In genomic region chr3:177580437-177580836, GRCh38 we compare ENCODE assay signal across 1 cellular context.
TF ChIP-seq lines count a peak whose summit lies in the region.

No MANE protein-coding gene starts in this region.

TF ChIP-seq in H1, 55 proteins besides CTCF, POLR2A, EP300 and RAD21 (continued from another document):
- TF ChIP-seq SIN3A (conservative IDR thresholded peaks at IDR 0.05 in 1 of 2, IDR thresholded peaks at IDR 0.05 in 1 of 2; ENCODE audit: low read depth in 1 of 2, low read length in 2 of 2), result no peak
- no peak for TF ChIP-seq SAP30 (IDR thresholded peaks at IDR 0.05; ENCODE audit: insufficient read depth, insufficient replicate concordance, low read length)
- TF ChIP-seq GTF2F1 (IDR thresholded peaks at IDR 0.05; ENCODE audit: borderline replicate concordance, low read depth, low read length), result no peak
- TF ChIP-seq HDAC6 (IDR thresholded peaks at IDR 0.05; ENCODE audit: low read depth, low read length), result no peak
- TF ChIP-seq, protein P1, sequence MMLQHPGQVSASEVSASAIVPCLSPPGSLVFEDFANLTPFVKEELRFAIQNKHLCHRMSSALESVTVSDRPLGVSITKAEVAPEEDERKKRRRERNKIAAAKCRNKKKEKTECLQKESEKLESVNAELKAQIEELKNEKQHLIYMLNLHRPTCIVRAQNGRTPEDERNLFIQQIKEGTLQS (IDR thresholded peaks at IDR 0.05; ENCODE audit: insufficient read depth, low read depth, low read length), result no peak
- no peak for TF ChIP-seq BRCA1 (IDR thresholded peaks at IDR 0.05; ENCODE audit: low read depth, low read length)
- TF ChIP-seq, protein P2, sequence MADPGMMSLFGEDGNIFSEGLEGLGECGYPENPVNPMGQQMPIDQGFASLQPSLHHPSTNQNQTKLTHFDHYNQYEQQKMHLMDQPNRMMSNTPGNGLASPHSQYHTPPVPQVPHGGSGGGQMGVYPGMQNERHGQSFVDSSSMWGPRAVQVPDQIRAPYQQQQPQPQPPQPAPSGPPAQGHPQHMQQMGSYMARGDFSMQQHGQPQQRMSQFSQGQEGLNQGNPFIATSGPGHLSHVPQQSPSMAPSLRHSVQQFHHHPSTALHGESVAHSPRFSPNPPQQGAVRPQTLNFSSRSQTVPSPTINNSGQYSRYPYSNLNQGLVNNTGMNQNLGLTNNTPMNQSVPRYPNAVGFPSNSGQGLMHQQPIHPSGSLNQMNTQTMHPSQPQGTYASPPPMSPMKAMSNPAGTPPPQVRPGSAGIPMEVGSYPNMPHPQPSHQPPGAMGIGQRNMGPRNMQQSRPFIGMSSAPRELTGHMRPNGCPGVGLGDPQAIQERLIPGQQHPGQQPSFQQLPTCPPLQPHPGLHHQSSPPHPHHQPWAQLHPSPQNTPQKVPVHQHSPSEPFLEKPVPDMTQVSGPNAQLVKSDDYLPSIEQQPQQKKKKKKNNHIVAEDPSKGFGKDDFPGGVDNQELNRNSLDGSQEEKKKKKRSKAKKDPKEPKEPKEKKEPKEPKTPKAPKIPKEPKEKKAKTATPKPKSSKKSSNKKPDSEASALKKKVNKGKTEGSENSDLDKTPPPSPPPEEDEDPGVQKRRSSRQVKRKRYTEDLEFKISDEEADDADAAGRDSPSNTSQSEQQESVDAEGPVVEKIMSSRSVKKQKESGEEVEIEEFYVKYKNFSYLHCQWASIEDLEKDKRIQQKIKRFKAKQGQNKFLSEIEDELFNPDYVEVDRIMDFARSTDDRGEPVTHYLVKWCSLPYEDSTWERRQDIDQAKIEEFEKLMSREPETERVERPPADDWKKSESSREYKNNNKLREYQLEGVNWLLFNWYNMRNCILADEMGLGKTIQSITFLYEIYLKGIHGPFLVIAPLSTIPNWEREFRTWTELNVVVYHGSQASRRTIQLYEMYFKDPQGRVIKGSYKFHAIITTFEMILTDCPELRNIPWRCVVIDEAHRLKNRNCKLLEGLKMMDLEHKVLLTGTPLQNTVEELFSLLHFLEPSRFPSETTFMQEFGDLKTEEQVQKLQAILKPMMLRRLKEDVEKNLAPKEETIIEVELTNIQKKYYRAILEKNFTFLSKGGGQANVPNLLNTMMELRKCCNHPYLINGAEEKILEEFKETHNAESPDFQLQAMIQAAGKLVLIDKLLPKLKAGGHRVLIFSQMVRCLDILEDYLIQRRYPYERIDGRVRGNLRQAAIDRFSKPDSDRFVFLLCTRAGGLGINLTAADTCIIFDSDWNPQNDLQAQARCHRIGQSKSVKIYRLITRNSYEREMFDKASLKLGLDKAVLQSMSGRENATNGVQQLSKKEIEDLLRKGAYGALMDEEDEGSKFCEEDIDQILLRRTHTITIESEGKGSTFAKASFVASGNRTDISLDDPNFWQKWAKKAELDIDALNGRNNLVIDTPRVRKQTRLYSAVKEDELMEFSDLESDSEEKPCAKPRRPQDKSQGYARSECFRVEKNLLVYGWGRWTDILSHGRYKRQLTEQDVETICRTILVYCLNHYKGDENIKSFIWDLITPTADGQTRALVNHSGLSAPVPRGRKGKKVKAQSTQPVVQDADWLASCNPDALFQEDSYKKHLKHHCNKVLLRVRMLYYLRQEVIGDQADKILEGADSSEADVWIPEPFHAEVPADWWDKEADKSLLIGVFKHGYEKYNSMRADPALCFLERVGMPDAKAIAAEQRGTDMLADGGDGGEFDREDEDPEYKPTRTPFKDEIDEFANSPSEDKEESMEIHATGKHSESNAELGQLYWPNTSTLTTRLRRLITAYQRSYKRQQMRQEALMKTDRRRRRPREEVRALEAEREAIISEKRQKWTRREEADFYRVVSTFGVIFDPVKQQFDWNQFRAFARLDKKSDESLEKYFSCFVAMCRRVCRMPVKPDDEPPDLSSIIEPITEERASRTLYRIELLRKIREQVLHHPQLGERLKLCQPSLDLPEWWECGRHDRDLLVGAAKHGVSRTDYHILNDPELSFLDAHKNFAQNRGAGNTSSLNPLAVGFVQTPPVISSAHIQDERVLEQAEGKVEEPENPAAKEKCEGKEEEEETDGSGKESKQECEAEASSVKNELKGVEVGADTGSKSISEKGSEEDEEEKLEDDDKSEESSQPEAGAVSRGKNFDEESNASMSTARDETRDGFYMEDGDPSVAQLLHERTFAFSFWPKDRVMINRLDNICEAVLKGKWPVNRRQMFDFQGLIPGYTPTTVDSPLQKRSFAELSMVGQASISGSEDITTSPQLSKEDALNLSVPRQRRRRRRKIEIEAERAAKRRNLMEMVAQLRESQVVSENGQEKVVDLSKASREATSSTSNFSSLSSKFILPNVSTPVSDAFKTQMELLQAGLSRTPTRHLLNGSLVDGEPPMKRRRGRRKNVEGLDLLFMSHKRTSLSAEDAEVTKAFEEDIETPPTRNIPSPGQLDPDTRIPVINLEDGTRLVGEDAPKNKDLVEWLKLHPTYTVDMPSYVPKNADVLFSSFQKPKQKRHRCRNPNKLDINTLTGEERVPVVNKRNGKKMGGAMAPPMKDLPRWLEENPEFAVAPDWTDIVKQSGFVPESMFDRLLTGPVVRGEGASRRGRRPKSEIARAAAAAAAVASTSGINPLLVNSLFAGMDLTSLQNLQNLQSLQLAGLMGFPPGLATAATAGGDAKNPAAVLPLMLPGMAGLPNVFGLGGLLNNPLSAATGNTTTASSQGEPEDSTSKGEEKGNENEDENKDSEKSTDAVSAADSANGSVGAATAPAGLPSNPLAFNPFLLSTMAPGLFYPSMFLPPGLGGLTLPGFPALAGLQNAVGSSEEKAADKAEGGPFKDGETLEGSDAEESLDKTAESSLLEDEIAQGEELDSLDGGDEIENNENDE (IDR thresholded peaks at IDR 0.05; ENCODE audit: insufficient replicate concordance, low read length), result no peak
- no peak for TF ChIP-seq FOSL1 (IDR thresholded peaks at IDR 0.05; ENCODE audit: insufficient read depth, low read depth, low read length)
- TF ChIP-seq JUND (IDR thresholded peaks at IDR 0.05; ENCODE audit: low read length), result no peak
- no peak for TF ChIP-seq RFX5 (IDR thresholded peaks at IDR 0.05; ENCODE audit: borderline replicate concordance, low read depth, low read length)
- TF ChIP-seq NANOG (IDR thresholded peaks at IDR 0.05; ENCODE audit: insufficient read depth, low read depth, low read length, poor library complexity, severe bottlenecking), result no peak
- TF ChIP-seq SP2 (IDR thresholded peaks at IDR 0.05; ENCODE audit: low read length), result no peak
